ENCODE assay signal across 11 cellular contexts in genomic region chr1:200671235-200671786, GRCh38. TPM values are rescaled to one million over a fixed set of nuclear protein-coding genes. Genes with fewer than 3 reads are reported as not detected.
DNase-seq lines count a peak whose midpoint lies in the region; ATAC-seq, FAIRE-seq and TF ChIP-seq lines count a peak whose summit lies in the region.
"Had no signal": no experiment of that assay in that cellular context is flagged by ENCODE, and none has a peak within 500 bp of the region (broad histone marks: within the 10 kb centered on the region; RNA-seq: fewer than 3 reads in every experiment).

No MANE protein-coding gene starts in this region.

- BruUV-seq in HepG2 (replicated peaks; lab: Mats Ljungman, UMichigan), result no TSS peak

- H3K27ac ChIP-seq in osteoblast (ENCODE audit: low read depth, low read length) (no peak overlapping the region), HepG2 (ENCODE audit: extremely low read length, insufficient read depth, low read length) (no peak overlapping the region)

- H3K36me3 ChIP-seq in adipocyte (ENCODE audit: control insufficient read depth, insufficient read depth, low read length, severe bottlenecking) (no peaks in the 10 kb centered on the region), osteoblast (ENCODE audit: insufficient read depth, low read length) (no peaks in the 10 kb centered on the region), HepG2 (replicated peaks in 1 of 2; ENCODE audit: control insufficient read depth in 1 of 2, insufficient read depth in 2 of 2, low read length in 2 of 2) (peaks cover 0 to 2% of the 10 kb centered on the region in 2 experiments; a peak in 3 of 5 replicates)

- peak overlapping the region; percentile 92 for H3K9ac ChIP-seq in adipocyte (ENCODE audit: low read length)
- no peak overlapping the region for H3K9ac ChIP-seq in HepG2 (ENCODE audit: insufficient read depth, low read depth, low read length)

- ATAC-seq in HepG2, result no peak

- H2AFZ ChIP-seq in osteoblast (ENCODE audit: low read length) (no peak overlapping the region), HepG2 (ENCODE audit: low read length) (no peak overlapping the region)

- H3K4me1 ChIP-seq in adipocyte (ENCODE audit: control insufficient read depth, insufficient read depth, low read length) (peaks cover 14% of the 10 kb centered on the region), osteoblast (ENCODE audit: insufficient read depth, low read length) (peaks cover 14% of the 10 kb centered on the region), HepG2 (ENCODE audit: insufficient read depth, low read length) (peaks cover 18% of the 10 kb centered on the region)

- H3K27me3 ChIP-seq in adipocyte (replicated peaks; ENCODE audit: control insufficient read depth, insufficient read depth, low read length), result no peaks in the 10 kb centered on the region
- no peaks in the 10 kb centered on the region for H3K27me3 ChIP-seq in osteoblast (ENCODE audit: insufficient read depth, low read length)
- no peaks in the 10 kb centered on the region for H3K27me3 ChIP-seq in HepG2 (ENCODE audit: control insufficient read depth in 1 of 2, insufficient read depth in 2 of 2, low read length in 2 of 2)

- TF ChIP-seq RAD21 in HepG2 (CRISPR knock-in tag; IDR thresholded peaks at IDR 0.05), result no peak

- CTCF ChIA-PET in HepG2 (lab: Yijun Ruan, JAX; ENCODE audit: low intra/inter-chr PET ratio, low total read pairs), result no interaction called here

- 98% methylated on average over 5 of the region's 5 CpGs for WGBS in HepG2 (ENCODE audit: low lambda C conversion rate)

- TF ChIP-seq POLR2A in HepG2 (IDR thresholded peaks at IDR 0.05; ENCODE audit: insufficient read depth in 1 of 2, low read depth in 2 of 2, low read length in 2 of 2), result no peak

- peak; percentile 36 for DNase-seq in D341Med (ENCODE audit: low spot score)
- no peak for DNase-seq in LNCaP clone FGC (ENCODE audit: low read depth)
- DNase-seq in adipocyte (ENCODE audit: low read depth), result no peak
- DNase-seq in osteoblast (ENCODE audit: insufficient read length, low spot score, missing footprints), result peak; percentile 39
- DNase-seq in HepG2 (ENCODE audit: low spot score), result no peak
- DNase-seq in effector CD4-positive, alpha-beta T cell, result no peak
- DNase-seq in activated CD8-positive, alpha-beta memory T cell treated with anti-CD3 and anti-CD28 coated beads, Interleukin-2, amount 50 U/mL, for 4 hours, result no peak
- DNase-seq: GDM1, NCI-H1417 treated with DMSO at 0.1 percent for 48 hours, Right ventricle myocardium superior, substantia nigra had no signal

- TF ChIP-seq CTCF in LNCaP clone FGC (IDR thresholded peaks at IDR 0.05; ENCODE audit: control insufficient read depth, extremely low read depth, insufficient read depth), result no peak
- no peak for TF ChIP-seq CTCF in osteoblast (IDR thresholded peaks at IDR 0.05; ENCODE audit: extremely low read depth, low read depth, low read length)
- no peak for TF ChIP-seq CTCF in HepG2 (CRISPR knock-in tag; IDR thresholded peaks at IDR 0.05)

- H3K79me2 ChIP-seq in osteoblast (ENCODE audit: insufficient read depth, low read length) (peaks cover 14% of the 10 kb centered on the region), HepG2 (ENCODE audit: insufficient read depth, low read length) (peaks cover 9% of the 10 kb centered on the region)

- H3K9me3 ChIP-seq in adipocyte (ENCODE audit: control insufficient read depth, low read length), result no peaks in the 10 kb centered on the region
- H3K9me3 ChIP-seq in osteoblast (ENCODE audit: low read depth, low read length), result no peaks in the 10 kb centered on the region
- H3K9me3 ChIP-seq in HepG2 (ENCODE audit: low read length), result no peaks in the 10 kb centered on the region

- no peak for FAIRE-seq in HepG2 (lab: Jason Lieb, UNC)

- in situ Hi-C loops in HepG2 (cut with HindIII; ENCODE audit: extremely low pct_ligation_motif_present, low pct_unique_long_range_greater_than_20kb), result no loop called here

- H3K4me2 ChIP-seq in osteoblast (ENCODE audit: insufficient read depth, low read length), result peak overlapping the region; percentile 93
- no peak overlapping the region for H3K4me2 ChIP-seq in HepG2 (ENCODE audit: low read depth, low read length)

- TF ChIP-seq EP300 in HepG2 (IDR thresholded peaks at IDR 0.05; ENCODE audit: low read depth in 2 of 2, low read length in 2 of 2) (no peak), HepG2 (CRISPR knock-in tag; IDR thresholded peaks at IDR 0.05; ENCODE audit: borderline replicate concordance) (no peak)

- intact Hi-C loops in HepG2 (cut with micrococcal nuclease; ENCODE audit: unreplicated experiment), result no loop called here

- POLR2A ChIA-PET in HepG2 (lab: Yijun Ruan, JAX), result no interaction called here

- H4K20me1 ChIP-seq in osteoblast (ENCODE audit: insufficient read depth, low read length), result no peaks in the 10 kb centered on the region
- H4K20me1 ChIP-seq in HepG2 (ENCODE audit: insufficient read depth, low read length), result no peaks in the 10 kb centered on the region

- H3K4me3 ChIP-seq in LNCaP clone FGC (ENCODE audit: low read depth, low read length), result peak overlapping the region; percentile 60
- no peak overlapping the region for H3K4me3 ChIP-seq in adipocyte (ENCODE audit: low read length)
- H3K4me3 ChIP-seq in osteoblast (ENCODE audit: insufficient read depth, low read length), result no peak overlapping the region
- H3K4me3 ChIP-seq in HepG2 (replicated peaks in 1 of 3; ENCODE audit: insufficient read depth in 1 of 3, low read depth in 2 of 3, low read length in 3 of 3), result no peak overlapping the region

TF ChIP-seq in HepG2, 621 proteins besides CTCF, POLR2A, EP300 and RAD21 (continues in another document):
- TF ChIP-seq PBX3 (CRISPR knock-in tag; IDR thresholded peaks at IDR 0.05; ENCODE audit: borderline replicate concordance) (no peak), FLYWCH1 (CRISPR knock-in tag; IDR thresholded peaks at IDR 0.05) (no peak), HCFC1 (IDR thresholded peaks at IDR 0.05; ENCODE audit: low read depth, low read length) (no peak), ATRX (CRISPR knock-in tag; IDR thresholded peaks at IDR 0.05; ENCODE audit: borderline replicate concordance) (no peak), KLF11 (CRISPR knock-in tag; IDR thresholded peaks at IDR 0.05) (no peak)

RNA-seq across cellular contexts. Expression of gene DDX59, which starts 1.6 kb away (rescaled TPM):
- total RNA-seq in osteoblast, result 11.9 and 12.4 TPM in 2 replicates
- 14.8 and 21.7 TPM in 2 replicates for total RNA-seq in HepG2 (2016; rRNA removed; fragmentation: Illumina TruSeq; extraction: Trizol)
- 9.7 and 10.1 TPM in 2 replicates for total RNA-seq in HepG2 (2016; cell fraction: cytosol; rRNA removed; fragmentation: Illumina TruSeq; extraction: Trizol; ENCODE audit: low read depth)
- total RNA-seq in HepG2 (2016; cell fraction: insoluble cytoplasmic fraction; rRNA removed; fragmentation: Illumina TruSeq; extraction: Trizol), result 15.3 and 21.6 TPM in 2 replicates
- 15.6 and 16.7 TPM in 2 replicates for total RNA-seq in HepG2 (2016; cell fraction: membrane; rRNA removed; fragmentation: Illumina TruSeq; extraction: Trizol)
- 9.1 and 12.1 TPM in 2 replicates for total RNA-seq in HepG2 (2016; cell fraction: nucleus; rRNA removed; fragmentation: Illumina TruSeq; extraction: Trizol)
- polyA plus RNA-seq in HepG2 (2011; rRNA removed), result 11.5 and 12.1 TPM in 2 replicates
- 6.3 and 9.1 TPM in 2 replicates for polyA plus RNA-seq in HepG2 (2011; cell fraction: cytosol; rRNA removed)
- 6.7 and 7.1 TPM in 2 replicates for polyA plus RNA-seq in HepG2 (2011; cell fraction: nucleus; rRNA removed)
- 9.1 and 10.8 TPM in 2 replicates for polyA plus RNA-seq in HepG2 (2012)
- polyA plus RNA-seq in HepG2 (2016; cell fraction: cytosol; fragmentation: Illumina TruSeq; extraction: Trizol; ENCODE audit: low read depth), result 4.8 and 6.4 TPM in 2 replicates
- 23.9 and 24.2 TPM in 2 replicates for polyA plus RNA-seq in HepG2 (2016; cell fraction: insoluble cytoplasmic fraction; fragmentation: Illumina TruSeq; extraction: Trizol; ENCODE audit: low read depth)
- polyA plus RNA-seq in HepG2 (2016; cell fraction: membrane; fragmentation: Illumina TruSeq; extraction: Trizol; ENCODE audit: low read depth), result 7.6 and 9.1 TPM in 2 replicates
- polyA plus RNA-seq in HepG2 (2016; cell fraction: nucleus; fragmentation: Illumina TruSeq; extraction: Trizol; ENCODE audit: insufficient read depth, low read depth), result 20.1 and 20.2 TPM in 2 replicates
- polyA minus RNA-seq in HepG2 (2011; rRNA and poly(A)+ RNA removed; ENCODE audit: low replicate concordance), result 4.5 and 17.0 TPM in 2 replicates
- 4.5 and 6.7 TPM in 2 replicates for polyA minus RNA-seq in HepG2 (2011; cell fraction: cytosol; rRNA and poly(A)+ RNA removed)
- 12.6 and 15.3 TPM in 2 replicates for polyA minus RNA-seq in HepG2 (2011; cell fraction: nucleus; rRNA and poly(A)+ RNA removed)

RNA-seq across cellular contexts. Expression of gene KIF14, which starts 50.8 kb away (rescaled TPM):
- total RNA-seq in osteoblast (1.8 and 2.1 TPM in 2 replicates), HepG2 (2016; rRNA removed; fragmentation: Illumina TruSeq; extraction: Trizol) (11.2 and 17.5 TPM in 2 replicates)
- 2.7 and 3.1 TPM in 2 replicates for total RNA-seq in HepG2 (2016; cell fraction: cytosol; rRNA removed; fragmentation: Illumina TruSeq; extraction: Trizol; ENCODE audit: low read depth)
- 10.9 and 17.7 TPM in 2 replicates for total RNA-seq in HepG2 (2016; cell fraction: insoluble cytoplasmic fraction; rRNA removed; fragmentation: Illumina TruSeq; extraction: Trizol)
- 3.5 and 4.2 TPM in 2 replicates for total RNA-seq in HepG2 (2016; cell fraction: membrane; rRNA removed; fragmentation: Illumina TruSeq; extraction: Trizol)
- total RNA-seq in HepG2 (2016; cell fraction: nucleus; rRNA removed; fragmentation: Illumina TruSeq; extraction: Trizol), result 10.2 and 10.3 TPM in 2 replicates
- 1.5 and 3.3 TPM in 2 replicates for polyA plus RNA-seq in HepG2 (2011; rRNA removed)
- polyA plus RNA-seq in HepG2 (2011; cell fraction: cytosol; rRNA removed), result 0.79 and 0.88 TPM in 2 replicates
- polyA plus RNA-seq in HepG2 (2011; cell fraction: nucleus; rRNA removed), result 1.7 and 2.1 TPM in 2 replicates
- 1.9 and 4.0 TPM in 2 replicates for polyA plus RNA-seq in HepG2 (2012)
- polyA plus RNA-seq in HepG2 (2016; cell fraction: cytosol; fragmentation: Illumina TruSeq; extraction: Trizol; ENCODE audit: low read depth), result 0.09 and 0.12 TPM in 2 replicates
- 7.9 and 9.4 TPM in 2 replicates for polyA plus RNA-seq in HepG2 (2016; cell fraction: insoluble cytoplasmic fraction; fragmentation: Illumina TruSeq; extraction: Trizol; ENCODE audit: low read depth)
- 0.41 and 0.43 TPM in 2 replicates for polyA plus RNA-seq in HepG2 (2016; cell fraction: membrane; fragmentation: Illumina TruSeq; extraction: Trizol; ENCODE audit: low read depth)
- polyA plus RNA-seq in HepG2 (2016; cell fraction: nucleus; fragmentation: Illumina TruSeq; extraction: Trizol; ENCODE audit: insufficient read depth, low read depth), result 13.9 and 16.4 TPM in 2 replicates
- polyA minus RNA-seq in HepG2 (2011; rRNA and poly(A)+ RNA removed; ENCODE audit: low replicate concordance), result 1.3 and 7.8 TPM in 2 replicates
- 3.0 and 3.9 TPM in 2 replicates for polyA minus RNA-seq in HepG2 (2011; cell fraction: cytosol; rRNA and poly(A)+ RNA removed)
- polyA minus RNA-seq in HepG2 (2011; cell fraction: nucleus; rRNA and poly(A)+ RNA removed), result 5.8 and 6.8 TPM in 2 replicates

Comparison
In these comparisons a context has a peak if more than half of its experiments do, and no peak if none do; other contexts are left out.
1. DNase-seq: peak in D341Med (single experiment) and osteoblast (single experiment); none in LNCaP clone FGC (single experiment), adipocyte (single experiment), HepG2 (single experiment), effector CD4-positive, alpha-beta T cell (single experiment) and activated CD8-positive, alpha-beta memory T cell treated with anti-CD3 and anti-CD28 coated beads, Interleukin-2, amount 50 U/mL, for 4 hours (single experiment).